20 cellular contexts compared by ENCODE assay signal in genomic region chr14:90781344-90781761, GRCh38. TPM values are rescaled to one million over a fixed set of nuclear protein-coding genes. Genes with fewer than 3 reads are reported as not detected.
A peak's percentile ranks its signal among the peaks of the same experiment; 100 is the strongest.
DNase-seq lines count a peak whose midpoint lies in the region; ATAC-seq, FAIRE-seq and TF ChIP-seq lines count a peak whose summit lies in the region.
"Had no signal": no experiment of that assay in that cellular context is flagged by ENCODE, and none has a peak within 500 bp of the region (broad histone marks: within the 10 kb centered on the region; RNA-seq: fewer than 3 reads in every experiment).

No MANE protein-coding gene starts in this region.

- H3K36me3 Mint-ChIP-seq in activated CD8-positive, alpha-beta memory T cell treated with anti-CD3 and anti-CD28 coated beads, Interleukin-2, amount 10 ng/mL, durations not matched to agents 7 days and 5 days, result no peaks in the 10 kb centered on the region
- peaks cover 20% of the 10 kb centered on the region for H3K36me3 Mint-ChIP-seq in astrocyte (ENCODE audit: low read depth, unreplicated experiment)
- H3K36me3 Mint-ChIP-seq: CD8-positive, alpha-beta memory T cell had no signal

- H3K9ac ChIP-seq in astrocyte (ENCODE audit: low read length), result no peak overlapping the region

- no peaks in the 10 kb centered on the region for H3K79me2 ChIP-seq in astrocyte (ENCODE audit: insufficient read depth, low read length)

- peak; percentile 45 for FAIRE-seq in astrocyte (lab: Jason Lieb, UNC)
- FAIRE-seq: endometrium had no signal

- no peak overlapping the region for H2AFZ ChIP-seq in astrocyte (ENCODE audit: low read depth, low read length)
- H2AFZ ChIP-seq: GM23338 had no signal

- in situ Hi-C loops in G401 (cut with HindIII; ENCODE audit: low sequenced_read_pairs), result no loop called here

- no peak overlapping the region for H3K27ac Mint-ChIP-seq in activated CD8-positive, alpha-beta memory T cell treated with anti-CD3 and anti-CD28 coated beads, Interleukin-2, amount 10 ng/mL, durations not matched to agents 7 days and 5 days
- no peak overlapping the region for H3K27ac Mint-ChIP-seq in astrocyte (ENCODE audit: unreplicated experiment)
- H3K27ac Mint-ChIP-seq: GM23338 had no signal

- peak; percentile 15 for DNase-seq in activated CD8-positive, alpha-beta memory T cell treated with anti-CD3 and anti-CD28 coated beads, Interleukin-2, amount 50 U/mL, for 48 hours
- no peak for DNase-seq in activated CD8-positive, alpha-beta memory T cell treated with anti-CD3 and anti-CD28 coated beads, Interleukin-2, amount 10 ng/mL, durations not matched to agents 7 days and 5 days
- DNase-seq in astrocyte (ENCODE audit: low read depth) (peak; percentile 87), fibroblast of pulmonary artery (ENCODE audit: low read depth) (peak; percentile 65), vagina (ENCODE audit: extremely low spot score in 2 of 2) (peak; percentile 37 to 56), G401 (ENCODE audit: low spot score) (no peak), HEK293T (ENCODE audit: extremely low spot score) (no peak)
- DNase-seq: activated gamma-delta T cell treated with Interleukin-2 at 50 U/mL for 16 hours; CD8-positive, alpha-beta memory T cell; NCI-H1417 treated with DMSO at 0.1 percent for 48 hours; NCI-H446 treated with DMSO at 0.1 percent for 48 hours; retina; stimulated activated CD4-positive, alpha-beta T cell treated with anti-CD3 and anti-CD28 coated beads, Interleukin-2, amount 100 ng/mL, for 48 hours; WERI-Rb-1 had no signal

- POLR2A ChIA-PET in HEK293T (lab: Yijun Ruan, JAX), result no interaction called here

- H3K4me1 ChIP-seq in astrocyte (ENCODE audit: insufficient read depth, low read length) (peaks cover 9% of the 10 kb centered on the region), vagina (no peaks in the 10 kb centered on the region)

- H3K4me3 ChIP-seq in astrocyte (ENCODE audit: insufficient read depth, low read depth, low read length) (no peak overlapping the region), fibroblast of pulmonary artery (replicated peaks; ENCODE audit: low read depth, low read length) (no peak overlapping the region), vagina (no peak overlapping the region)
- H3K4me3 ChIP-seq: cardiac muscle cell, GM23338 had no signal

- H3K4me1 Mint-ChIP-seq in activated CD8-positive, alpha-beta memory T cell treated with anti-CD3 and anti-CD28 coated beads, Interleukin-2, amount 10 ng/mL, durations not matched to agents 7 days and 5 days, result no peaks in the 10 kb centered on the region
- no peaks in the 10 kb centered on the region for H3K4me1 Mint-ChIP-seq in astrocyte (ENCODE audit: low read depth, unreplicated experiment)
- H3K4me1 Mint-ChIP-seq: CD8-positive, alpha-beta memory T cell; nephron had no signal

- no peak for ATAC-seq in activated CD8-positive, alpha-beta memory T cell treated with anti-CD3 and anti-CD28 coated beads, Interleukin-2, amount 10 ng/mL, durations not matched to agents 7 days and 5 days
- ATAC-seq in GM18502 (IDR thresholded peaks at IDR 0.05; ENCODE audit: poor library complexity, unreplicated experiment), result no peak
- ATAC-seq: GM23338 had no signal

- no peaks in the 10 kb centered on the region for H3K9me3 Mint-ChIP-seq in activated CD8-positive, alpha-beta memory T cell treated with anti-CD3 and anti-CD28 coated beads, Interleukin-2, amount 10 ng/mL, durations not matched to agents 7 days and 5 days (ENCODE audit: low read depth)
- no peaks in the 10 kb centered on the region for H3K9me3 Mint-ChIP-seq in astrocyte (ENCODE audit: unreplicated experiment)
- H3K9me3 Mint-ChIP-seq: CD8-positive, alpha-beta memory T cell; GM23338; nephron had no signal

- TF ChIP-seq CTCF in astrocyte (IDR thresholded peaks at IDR 0.05; ENCODE audit: insufficient read depth, low read depth, low read length) (no peak), fibroblast of pulmonary artery (IDR thresholded peaks at IDR 0.05; ENCODE audit: low read length, missing control alignments) (no peak), vagina (IDR thresholded peaks at IDR 0.05) (no peak)

- intact Hi-C loops in vagina (cut with DNase I), result no loop called here

- H3K27me3 ChIP-seq in astrocyte (ENCODE audit: insufficient read depth, low read length), result no peaks in the 10 kb centered on the region
- no peaks in the 10 kb centered on the region for H3K27me3 ChIP-seq in vagina
- H3K27me3 ChIP-seq: cardiac muscle cell had no signal

- H3K9me3 ChIP-seq in astrocyte (ENCODE audit: insufficient read depth, low read depth, low read length) (no peaks in the 10 kb centered on the region), vagina (no peaks in the 10 kb centered on the region)

- H4K20me1 ChIP-seq in astrocyte (ENCODE audit: insufficient read depth, low read length), result peaks cover 16% of the 10 kb centered on the region

- CTCF ChIA-PET in activated CD8-positive, alpha-beta memory T cell treated with anti-CD3 and anti-CD28 coated beads, Interleukin-2, amount 10 ng/mL, durations not matched to agents 7 days and 5 days (lab: Charles Lee), result no interaction called here
- CTCF ChIA-PET in HEK293T (lab: Yijun Ruan, JAX), result no interaction called here

- no peak overlapping the region for H3K4me3 Mint-ChIP-seq in activated CD8-positive, alpha-beta memory T cell treated with anti-CD3 and anti-CD28 coated beads, Interleukin-2, amount 10 ng/mL, durations not matched to agents 7 days and 5 days
- H3K4me3 Mint-ChIP-seq in astrocyte (ENCODE audit: unreplicated experiment), result no peak overlapping the region
- H3K4me3 Mint-ChIP-seq: CD8-positive, alpha-beta memory T cell; GM23338; nephron had no signal

- H3K36me3 ChIP-seq in astrocyte (ENCODE audit: insufficient read depth, low read length), result peaks cover 3% of the 10 kb centered on the region
- peaks cover 0 to 14% of the 10 kb centered on the region in 2 donors for H3K36me3 ChIP-seq in vagina
- H3K36me3 ChIP-seq: cardiac muscle cell had no signal

- H3K27ac ChIP-seq in astrocyte (ENCODE audit: low read depth, low read length) (no peak overlapping the region), vagina (no peak overlapping the region)
- H3K27ac ChIP-seq: 22Rv1, cardiac muscle cell, WERI-Rb-1 had no signal

- TF ChIP-seq POLR2A in vagina (IDR thresholded peaks at IDR 0.05), result no peak

- peak overlapping the region; percentile 11 for H3K4me2 ChIP-seq in astrocyte (ENCODE audit: low read length)
- H3K4me2 ChIP-seq: GM23338 had no signal

- H3K27me3 Mint-ChIP-seq in activated CD8-positive, alpha-beta memory T cell treated with anti-CD3 and anti-CD28 coated beads, Interleukin-2, amount 10 ng/mL, durations not matched to agents 7 days and 5 days, result no peaks in the 10 kb centered on the region
- H3K27me3 Mint-ChIP-seq in astrocyte (ENCODE audit: low read depth, unreplicated experiment), result no peaks in the 10 kb centered on the region

TF ChIP-seq in HEK293T, 16 proteins besides CTCF, POLR2A, EP300 and RAD21:
- TF ChIP-seq SP1 (IDR thresholded peaks at IDR 0.05) (no peak), FOXK2 (IDR thresholded peaks at IDR 0.05) (no peak), FOXA1 (IDR thresholded peaks at IDR 0.05) (no peak), NFRKB (IDR thresholded peaks at IDR 0.05) (no peak)

RNA-seq across cellular contexts. Expression of gene TTC7B, which starts 34.9 kb away (rescaled TPM):
- 1 to 10 TPM; 4.9 to 8.3 TPM for total RNA-seq in activated CD8-positive, alpha-beta memory T cell treated with anti-CD3 and anti-CD28 coated beads, Interleukin-2, amount 10 ng/mL, durations not matched to agents 7 days and 5 days
- total RNA-seq in astrocyte (42.1 TPM in 2 replicates), vagina (56.0 TPM)
- total RNA-seq in G401 (2014; rRNA removed; shearing (Covaris generic)), result 30.3 and 32.5 TPM in 2 replicates

Comparison
In these comparisons a context has a peak if more than half of its experiments do, and no peak if none do; other contexts are left out.
1. DNase-seq: peak in activated CD8-positive, alpha-beta memory T cell treated with anti-CD3 and anti-CD28 coated beads, Interleukin-2, amount 50 U/mL, for 48 hours (single experiment), astrocyte (single experiment), fibroblast of pulmonary artery (single experiment) and vagina (2 of 2); none in activated CD8-positive, alpha-beta memory T cell treated with anti-CD3 and anti-CD28 coated beads, Interleukin-2, amount 10 ng/mL, durations not matched to agents 7 days and 5 days (single experiment), G401 (single experiment) and HEK293T (single experiment).